8 cellular contexts compared by ENCODE assay signal in genomic region chr4:165301833-165302232, GRCh38. TPM values are rescaled to one million over a fixed set of nuclear protein-coding genes. Genes with fewer than 3 reads are reported as not detected.
DNase-seq lines count a peak whose midpoint lies in the region; ATAC-seq lines count a peak whose summit lies in the region.

No MANE protein-coding gene starts in this region.

- peaks cover 29% of the 10 kb centered on the region for H3K4me1 ChIP-seq in BLaER1

- H3K27ac ChIP-seq in BLaER1: no peak overlapping the region

- H3K9me3 ChIP-seq in BLaER1: no peaks in the 10 kb centered on the region

- H3K4me2 ChIP-seq in BLaER1: peak overlapping the region; percentile 35

- peaks cover 26% of the 10 kb centered on the region for H3K4me1 Mint-ChIP-seq in activated naive CD8-positive, alpha-beta T cell (ENCODE audit: low read depth)

- H4K20me1 ChIP-seq in BLaER1: peaks cover 63% of the 10 kb centered on the region

- ATAC-seq in GM19023 (IDR thresholded peaks at IDR 0.05; ENCODE audit: unreplicated experiment) (peak; percentile 64), HG03159 (IDR thresholded peaks at IDR 0.05; ENCODE audit: unreplicated experiment) (peak; percentile 67)

- peak overlapping the region; percentile 60 for H3K4me3 Mint-ChIP-seq in activated naive CD8-positive, alpha-beta T cell

- no peaks in the 10 kb centered on the region for H3K27me3 ChIP-seq in BLaER1

- H3K27ac Mint-ChIP-seq in activated naive CD8-positive, alpha-beta T cell: peak overlapping the region; percentile 77

- H3K9me3 Mint-ChIP-seq in activated naive CD8-positive, alpha-beta T cell (ENCODE audit: low read depth): no peaks in the 10 kb centered on the region

- peaks cover 25% of the 10 kb centered on the region for H3K36me3 Mint-ChIP-seq in activated naive CD8-positive, alpha-beta T cell

- H3K27me3 Mint-ChIP-seq in activated naive CD8-positive, alpha-beta T cell: no peaks in the 10 kb centered on the region

- peaks cover 70% of the 10 kb centered on the region for H3K36me3 ChIP-seq in BLaER1

- no peak overlapping the region for H3K4me3 ChIP-seq in BLaER1

- DNase-seq in myocyte (ENCODE audit: low read depth): peak; percentile 9
- DNase-seq in NCI-H345 treated with DMSO at 0.1 percent for 48 hours (lab: John Stamatoyannopoulos, UW; ENCODE audit: unreplicated experiment): no peak
- no peak for DNase-seq in amniotic stem cell (lab: John Stamatoyannopoulos, UW)
- no peak for DNase-seq in C1 segment of cervical spinal cord (lab: John Stamatoyannopoulos, UW)

- H3K9ac ChIP-seq in BLaER1: no peak overlapping the region

RNA-seq across cellular contexts. Expression of gene MSMO1, which starts 25.6 kb away (rescaled TPM):
- total RNA-seq in myocyte: 216 and 354 TPM in 2 replicates
- polyA plus RNA-seq in myocyte (2012): 110 TPM
